11 cellular contexts compared by ENCODE assay signal in the genomic region with DNA sequence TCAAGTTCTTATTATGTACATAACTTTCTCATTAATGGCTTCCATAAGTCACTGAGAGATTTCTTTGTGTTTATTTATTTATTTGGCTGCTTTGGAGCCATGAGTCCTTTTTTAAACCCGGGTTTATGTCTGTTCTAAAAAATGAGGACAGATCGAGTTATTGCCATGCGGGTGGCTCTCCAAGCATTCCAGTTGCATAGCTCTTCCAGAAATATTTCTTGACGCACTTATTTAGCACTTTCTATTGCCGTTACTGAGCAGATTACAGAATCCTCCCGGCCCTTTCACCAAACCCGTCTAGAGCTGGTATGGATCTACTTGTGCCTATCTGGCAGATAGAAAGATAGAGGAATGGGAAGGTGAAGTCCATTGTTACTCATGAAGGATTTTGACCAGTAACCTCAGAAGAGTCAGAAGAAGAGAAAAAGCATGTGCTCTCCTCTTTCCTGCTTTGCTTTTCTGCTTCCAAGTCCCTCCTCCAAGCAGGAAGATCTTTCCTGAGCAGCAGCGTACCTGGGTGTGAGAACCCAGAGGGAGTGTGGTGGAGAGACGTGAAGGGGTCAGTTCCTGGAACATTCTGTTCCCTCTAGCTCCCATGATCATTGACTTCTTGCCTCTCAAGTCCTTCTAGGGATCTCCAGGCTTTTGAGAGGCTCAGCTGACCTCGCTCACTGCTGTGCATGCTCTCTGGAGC.
DNase-seq lines count a peak whose midpoint lies in the region; ATAC-seq, FAIRE-seq and TF ChIP-seq lines count a peak whose summit lies in the region.
"Had no signal": no experiment of that assay in that cellular context is flagged by ENCODE, and none has a peak within 500 bp of the region (broad histone marks: within the 10 kb centered on the region; RNA-seq: fewer than 3 reads in every experiment).

No MANE protein-coding gene starts in this region.

- peak overlapping the region; percentile 82 for H3K9ac ChIP-seq in smooth muscle cell (ENCODE audit: low read depth)

- no peaks in the 10 kb centered on the region for H3K9me3 ChIP-seq in smooth muscle cell (replicated peaks; ENCODE audit: low read depth)

- H3K27me3 ChIP-seq in bronchial epithelial cell (ENCODE audit: control insufficient read depth, insufficient read depth, low read length), result no peaks in the 10 kb centered on the region
- no peaks in the 10 kb centered on the region for H3K27me3 ChIP-seq in smooth muscle cell (ENCODE audit: low read depth)

- H3K4me3 ChIP-seq in bronchial epithelial cell (ENCODE audit: low read depth, low read length) (peak overlapping the region; percentile 14), smooth muscle cell (peak overlapping the region; percentile 43)

- no peak for ATAC-seq in HG02840 (IDR thresholded peaks at IDR 0.05; ENCODE audit: low FRiP score, unreplicated experiment)
- ATAC-seq in HG03175 (IDR thresholded peaks at IDR 0.05; ENCODE audit: unreplicated experiment), result no peak
- ATAC-seq: activated CD4-positive, CD25-positive, alpha-beta regulatory T cell treated with anti-CD3 and anti-CD28 coated beads, Interleukin-2, amount 50 U/mL, for 24 hours had no signal

- TF ChIP-seq CTCF in bronchial epithelial cell (IDR thresholded peaks at IDR 0.05; ENCODE audit: insufficient read depth, low read length, severe bottlenecking) (no peak), smooth muscle cell (IDR thresholded peaks at IDR 0.05; ENCODE audit: borderline replicate concordance, insufficient read depth, poor library complexity, severe bottlenecking) (no peak)

- peaks cover 79% of the 10 kb centered on the region for H3K4me1 ChIP-seq in smooth muscle cell (ENCODE audit: low read depth)

- peaks cover 19% of the 10 kb centered on the region for H4K20me1 ChIP-seq in smooth muscle cell (ENCODE audit: low read depth)

- DNase-seq in GM04503 (ENCODE audit: low read depth) (peak; percentile 93), bronchial epithelial cell (ENCODE audit: low read depth) (no peak), inferior parietal cortex (ENCODE audit: extremely low spot score) (peak; percentile 40), smooth muscle cell (lab: John Stamatoyannopoulos, UW; ENCODE audit: unreplicated experiment) (no peak), NCI-H1105 (lab: John Stamatoyannopoulos, UW) (no peak), HPDE6-E6E7 (ENCODE audit: extremely low spot score) (no peak)
- DNase-seq: DMS53 had no signal

- H3K36me3 ChIP-seq in bronchial epithelial cell (ENCODE audit: control insufficient read depth, insufficient read depth, low read length) (no peaks in the 10 kb centered on the region), smooth muscle cell (ENCODE audit: low read depth) (no peaks in the 10 kb centered on the region)

- peak overlapping the region; percentile 85 for H3K4me2 ChIP-seq in smooth muscle cell

- FAIRE-seq in bronchial epithelial cell (lab: Jason Lieb, UNC), result no peak
- FAIRE-seq: keratinocyte had no signal

- H3K27ac ChIP-seq in smooth muscle cell (ENCODE audit: low read depth), result peak overlapping the region; percentile 95

- 40% methylated on average over 10 of the region's 10 CpGs for WGBS in smooth muscle cell (ENCODE audit: low lambda C conversion rate)

- peaks cover 49% of the 10 kb centered on the region for H3F3A ChIP-seq in smooth muscle cell (ENCODE audit: low read depth)

- H3K79me2 ChIP-seq in smooth muscle cell (ENCODE audit: low read depth), result peaks cover 29% of the 10 kb centered on the region

- no peak overlapping the region for H2AFZ ChIP-seq in smooth muscle cell (ENCODE audit: low read depth)

Comparison
In these comparisons a context has a peak if more than half of its experiments do, and no peak if none do; other contexts are left out.
1. DNase-seq: peak in GM04503 (single experiment) and inferior parietal cortex (single experiment); none in bronchial epithelial cell (single experiment), smooth muscle cell (single experiment), NCI-H1105 (single experiment) and HPDE6-E6E7 (single experiment).